8 cellular contexts compared by ENCODE assay signal in the genomic region with DNA sequence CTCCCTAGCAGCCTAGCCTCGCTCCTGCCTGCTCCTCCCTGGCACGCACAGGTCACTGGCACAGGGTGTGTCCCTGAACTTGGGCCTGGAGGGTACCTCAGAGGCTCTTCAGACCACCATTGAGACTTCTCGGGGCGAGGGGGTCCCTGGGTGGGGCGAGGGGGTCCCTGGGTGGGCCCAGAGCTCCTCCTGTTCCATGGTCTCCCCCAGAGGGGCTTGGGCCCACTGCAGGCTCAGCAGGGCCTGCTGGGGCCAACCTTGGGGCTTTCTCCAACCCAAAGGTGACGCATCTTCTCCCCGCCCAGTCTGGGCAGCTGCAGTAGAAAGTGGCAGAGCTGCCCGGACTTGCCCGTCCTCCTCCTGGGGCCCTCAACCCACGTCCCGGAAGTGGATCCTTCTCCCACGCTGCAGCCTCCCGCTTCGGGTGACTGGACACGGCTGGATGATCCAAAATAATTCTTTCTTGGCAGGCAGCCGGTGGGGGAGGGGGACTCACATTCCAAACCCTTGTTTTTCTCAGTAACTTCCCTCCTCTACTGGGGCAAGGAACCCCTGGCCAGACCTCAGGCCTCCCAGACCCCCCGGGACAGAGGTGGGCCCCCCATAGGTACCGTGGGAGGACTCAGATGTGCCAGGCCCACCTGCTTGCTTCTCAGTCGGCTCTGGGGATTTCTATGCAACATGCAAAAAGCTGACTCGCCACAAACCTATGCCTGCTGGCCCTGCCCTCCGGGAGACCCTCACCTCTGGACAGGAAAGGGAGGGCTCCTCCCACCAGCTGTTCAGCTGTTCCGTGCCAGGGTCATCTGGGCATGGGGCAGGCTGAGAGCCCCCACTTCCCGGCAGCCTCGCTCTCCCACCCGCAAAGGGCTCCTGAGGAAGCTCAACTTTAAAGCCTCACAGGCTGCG. TPM values are rescaled to one million over a fixed set of nuclear protein-coding genes. Genes with fewer than 3 reads are reported as not detected.
DNase-seq lines count a peak whose midpoint lies in the region; ATAC-seq and TF ChIP-seq lines count a peak whose summit lies in the region.

No MANE protein-coding gene starts in this region.

- H3K4me3 ChIP-seq in endocrine pancreas (ENCODE audit: control insufficient read depth, insufficient read depth, low read length) (no peak overlapping the region), thoracic aorta (peak overlapping the region; percentile 96)

- CTCF ChIA-PET in activated CD4-positive, alpha-beta T cell treated with anti-CD3 and anti-CD28 coated beads for 36 hours (lab: Charles Lee): interaction anchor here (1.0 to 1.2 kb wide), 2 partner anchors 29 to 192 kb away, joined by 3 read pairs; no protein-coding TSS in a partner anchor

- H3K27ac Mint-ChIP-seq in activated CD4-positive, alpha-beta T cell treated with anti-CD3 and anti-CD28 coated beads for 36 hours: no peak overlapping the region

- peak overlapping the region; percentile 73 for H3K9ac ChIP-seq in endocrine pancreas (ENCODE audit: control insufficient read depth, insufficient read depth, low read length)

- no peaks in the 10 kb centered on the region for H3K4me1 ChIP-seq in endocrine pancreas (ENCODE audit: control insufficient read depth, insufficient read depth, low read length)
- H3K4me1 ChIP-seq in thoracic aorta (ENCODE audit: control insufficient read depth in 1 of 2, low read depth in 2 of 2): peaks cover 53 to 73% of the 10 kb centered on the region in 2 donors

- DNase-seq in activated CD4-positive, alpha-beta T cell treated with anti-CD3 and anti-CD28 coated beads for 36 hours: peak; percentile 42
- DNase-seq in activated CD4-positive, alpha-beta T cell treated with anti-CD3 and anti-CD28 coated beads, Interleukin-2, amount 50 U/mL, for 4 hours: no peak
- DNase-seq in LHCN-M2 (ENCODE audit: low read depth): peak; percentile 98
- peak; percentile 83 for DNase-seq in medulla oblongata (ENCODE audit: extremely low spot score)
- peak; percentile 85 for DNase-seq in thoracic aorta (ENCODE audit: low spot score)

- peak overlapping the region; percentile 43 for H3K4me3 Mint-ChIP-seq in activated CD4-positive, alpha-beta T cell treated with anti-CD3 and anti-CD28 coated beads for 36 hours

- peaks cover 19% of the 10 kb centered on the region for H3K27me3 Mint-ChIP-seq in activated CD4-positive, alpha-beta T cell treated with anti-CD3 and anti-CD28 coated beads for 36 hours

- H3K9me3 ChIP-seq in endocrine pancreas (ENCODE audit: control insufficient read depth, low read length) (no peaks in the 10 kb centered on the region), thoracic aorta (no peaks in the 10 kb centered on the region)

- TF ChIP-seq CTCF in thoracic aorta (IDR thresholded peaks at IDR 0.05): peak; percentile 16

- ATAC-seq in activated CD4-positive, alpha-beta T cell treated with anti-CD3 and anti-CD28 coated beads for 36 hours: no peak
- ATAC-seq in SK-N-SH treated with all-trans-retinoic acid at 6 μM for 48 hours (peak; percentile 80), thoracic aorta (ENCODE audit: insufficient number of reproducible peaks, low FRiP score, low read depth) (peak; percentile 16), GM18519 (IDR thresholded peaks at IDR 0.05; ENCODE audit: low FRiP score, unreplicated experiment) (no peak)

- POLR2A ChIA-PET in activated CD4-positive, alpha-beta T cell treated with anti-CD3 and anti-CD28 coated beads for 36 hours (lab: Charles Lee): no interaction called here

- no peaks in the 10 kb centered on the region for H3K9me3 Mint-ChIP-seq in activated CD4-positive, alpha-beta T cell treated with anti-CD3 and anti-CD28 coated beads for 36 hours (ENCODE audit: low read depth)

- H3K4me1 Mint-ChIP-seq in activated CD4-positive, alpha-beta T cell treated with anti-CD3 and anti-CD28 coated beads for 36 hours: peaks cover 6% of the 10 kb centered on the region

- peak overlapping the region; percentile 90 to 95 for H3K27ac ChIP-seq in thoracic aorta

- H3K36me3 ChIP-seq in endocrine pancreas (ENCODE audit: control insufficient read depth, insufficient read depth, low read length) (no peaks in the 10 kb centered on the region), thoracic aorta (no peaks in the 10 kb centered on the region)

- H3K36me3 Mint-ChIP-seq in activated CD4-positive, alpha-beta T cell treated with anti-CD3 and anti-CD28 coated beads for 36 hours (ENCODE audit: low read depth): no peaks in the 10 kb centered on the region

- intact Hi-C loops in activated CD4-positive, alpha-beta T cell treated with anti-CD3 and anti-CD28 coated beads for 36 hours (cut with DNase I, micrococcal nuclease): no loop called here

- H3K27me3 ChIP-seq in endocrine pancreas (ENCODE audit: control insufficient read depth, insufficient read depth, low read length) (no peaks in the 10 kb centered on the region), thoracic aorta (replicated peaks; ENCODE audit: insufficient read depth) (no peaks in the 10 kb centered on the region)

TF ChIP-seq in SK-N-SH treated with all-trans-retinoic acid at 6 μM for 48 hours, 23 proteins besides CTCF, POLR2A, EP300 and RAD21:
- TF ChIP-seq ZFP30 (CRISPR knock-in tag; IDR thresholded peaks at IDR 0.05) (no peak), TOX (CRISPR knock-in tag; IDR thresholded peaks at IDR 0.05; ENCODE audit: borderline replicate concordance) (no peak), BACH2 (CRISPR knock-in tag; IDR thresholded peaks at IDR 0.05; ENCODE audit: borderline replicate concordance) (no peak), GLIS3 (CRISPR knock-in tag; IDR thresholded peaks at IDR 0.05) (no peak), ZC3H10 (CRISPR knock-in tag; IDR thresholded peaks at IDR 0.05) (no peak)
- TF ChIP-seq, protein P1, sequence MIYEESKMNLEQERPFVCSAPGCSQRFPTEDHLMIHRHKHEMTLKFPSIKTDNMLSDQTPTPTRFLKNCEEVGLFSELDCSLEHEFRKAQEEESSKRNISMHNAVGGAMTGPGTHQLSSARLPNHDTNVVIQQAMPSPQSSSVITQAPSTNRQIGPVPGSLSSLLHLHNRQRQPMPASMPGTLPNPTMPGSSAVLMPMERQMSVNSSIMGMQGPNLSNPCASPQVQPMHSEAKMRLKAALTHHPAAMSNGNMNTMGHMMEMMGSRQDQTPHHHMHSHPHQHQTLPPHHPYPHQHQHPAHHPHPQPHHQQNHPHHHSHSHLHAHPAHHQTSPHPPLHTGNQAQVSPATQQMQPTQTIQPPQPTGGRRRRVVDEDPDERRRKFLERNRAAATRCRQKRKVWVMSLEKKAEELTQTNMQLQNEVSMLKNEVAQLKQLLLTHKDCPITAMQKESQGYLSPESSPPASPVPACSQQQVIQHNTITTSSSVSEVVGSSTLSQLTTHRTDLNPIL (CRISPR knock-in tag; IDR thresholded peaks at IDR 0.05; ENCODE audit: low read depth): no peak
- TF ChIP-seq, protein P2, sequence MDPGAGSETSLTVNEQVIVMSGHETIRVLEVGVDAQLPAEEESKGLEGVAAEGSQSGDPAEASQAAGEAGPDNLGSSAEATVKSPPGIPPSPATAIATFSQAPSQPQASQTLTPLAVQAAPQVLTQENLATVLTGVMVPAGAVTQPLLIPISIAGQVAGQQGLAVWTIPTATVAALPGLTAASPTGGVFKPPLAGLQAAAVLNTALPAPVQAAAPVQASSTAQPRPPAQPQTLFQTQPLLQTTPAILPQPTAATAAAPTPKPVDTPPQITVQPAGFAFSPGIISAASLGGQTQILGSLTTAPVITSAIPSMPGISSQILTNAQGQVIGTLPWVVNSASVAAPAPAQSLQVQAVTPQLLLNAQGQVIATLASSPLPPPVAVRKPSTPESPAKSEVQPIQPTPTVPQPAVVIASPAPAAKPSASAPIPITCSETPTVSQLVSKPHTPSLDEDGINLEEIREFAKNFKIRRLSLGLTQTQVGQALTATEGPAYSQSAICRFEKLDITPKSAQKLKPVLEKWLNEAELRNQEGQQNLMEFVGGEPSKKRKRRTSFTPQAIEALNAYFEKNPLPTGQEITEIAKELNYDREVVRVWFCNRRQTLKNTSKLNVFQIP (CRISPR knock-in tag; IDR thresholded peaks at IDR 0.05; ENCODE audit: borderline replicate concordance, low read depth): no peak

RNA-seq across cellular contexts. Expression of a gene that starts 1.5 kb away (rescaled TPM):
- 1 to 10 TPM; 5.5 to 6.3 TPM for total RNA-seq in activated CD4-positive, alpha-beta T cell treated with anti-CD3 and anti-CD28 coated beads for 36 hours
- total RNA-seq in LHCN-M2 (2014; rRNA removed): 140 and 148 TPM in 2 replicates
- 151 TPM for polyA plus RNA-seq in LHCN-M2 (2012)
- 100 to 1,000 TPM; 169 to 218 TPM for total RNA-seq in thoracic aorta

RNA-seq across cellular contexts. Expression of a gene that starts 20.9 kb away (rescaled TPM):
- 1 to 10 TPM; 2.8 TPM for total RNA-seq in activated CD4-positive, alpha-beta T cell treated with anti-CD3 and anti-CD28 coated beads for 36 hours
- total RNA-seq in LHCN-M2 (2014; rRNA removed) (2.8 and 3.5 TPM in 2 replicates), thoracic aorta (1 to 10 TPM; 4.2 to 6.0 TPM)
- 4.5 TPM for polyA plus RNA-seq in LHCN-M2 (2012)

RNA-seq across cellular contexts. Expression of a gene that starts 35.7 kb away (rescaled TPM):
- 10 to 100 TPM; 11.6 to 13.6 TPM for total RNA-seq in activated CD4-positive, alpha-beta T cell treated with anti-CD3 and anti-CD28 coated beads for 36 hours
- total RNA-seq in LHCN-M2 (2014; rRNA removed): 7.6 and 8.3 TPM in 2 replicates
- 7.9 TPM for polyA plus RNA-seq in LHCN-M2 (2012)
- total RNA-seq in thoracic aorta: 1 to 10 TPM; 5.8 to 8.8 TPM

RNA-seq across cellular contexts. Expression of a gene that starts 37.2 kb away (rescaled TPM):
- total RNA-seq in activated CD4-positive, alpha-beta T cell treated with anti-CD3 and anti-CD28 coated beads for 36 hours: 10 to 100 TPM; 37.3 to 39.5 TPM
- 62.8 and 64.2 TPM in 2 replicates for total RNA-seq in LHCN-M2 (2014; rRNA removed)
- 27.7 TPM for polyA plus RNA-seq in LHCN-M2 (2012)
- total RNA-seq in thoracic aorta: 10 to 100 TPM; 61.2 to 73.6 TPM

RNA-seq across cellular contexts. Expression of a gene that starts 44.4 kb away (rescaled TPM):
- total RNA-seq in activated CD4-positive, alpha-beta T cell treated with anti-CD3 and anti-CD28 coated beads for 36 hours: 1 to 10 TPM; 5.4 to 8.1 TPM
- total RNA-seq in LHCN-M2 (2014; rRNA removed): 31.2 and 33.8 TPM in 2 replicates
- polyA plus RNA-seq in LHCN-M2 (2012): 20.4 TPM
- total RNA-seq in thoracic aorta: 10 to 100 TPM in 1 of 2 donors, 1 to 10 TPM in 1; 8.9 to 10.4 TPM

Comparison
In these comparisons a context has a peak if more than half of its experiments do, and no peak if none do; other contexts are left out.
1. DNase-seq: peak in activated CD4-positive, alpha-beta T cell treated with anti-CD3 and anti-CD28 coated beads for 36 hours (single experiment), LHCN-M2 (single experiment), medulla oblongata (single experiment) and thoracic aorta (single experiment); none in activated CD4-positive, alpha-beta T cell treated with anti-CD3 and anti-CD28 coated beads, Interleukin-2, amount 50 U/mL, for 4 hours (0 of 2).
2. ATAC-seq: peak in SK-N-SH treated with all-trans-retinoic acid at 6 μM for 48 hours (single experiment) and thoracic aorta (single experiment); none in activated CD4-positive, alpha-beta T cell treated with anti-CD3 and anti-CD28 coated beads for 36 hours (single experiment) and GM18519 (single experiment).
3. RNA of a gene that starts 1.5 kb away (total RNA-seq): 169 to 218 TPM in thoracic aorta and 140 to 148 TPM in LHCN-M2; 5.5 to 6.3 TPM in activated CD4-positive, alpha-beta T cell treated with anti-CD3 and anti-CD28 coated beads for 36 hours; every median in the first group is over 10 times any median in the second.